Comparison of ENCODE assay signal across 8 cellular contexts in the genomic region with DNA sequence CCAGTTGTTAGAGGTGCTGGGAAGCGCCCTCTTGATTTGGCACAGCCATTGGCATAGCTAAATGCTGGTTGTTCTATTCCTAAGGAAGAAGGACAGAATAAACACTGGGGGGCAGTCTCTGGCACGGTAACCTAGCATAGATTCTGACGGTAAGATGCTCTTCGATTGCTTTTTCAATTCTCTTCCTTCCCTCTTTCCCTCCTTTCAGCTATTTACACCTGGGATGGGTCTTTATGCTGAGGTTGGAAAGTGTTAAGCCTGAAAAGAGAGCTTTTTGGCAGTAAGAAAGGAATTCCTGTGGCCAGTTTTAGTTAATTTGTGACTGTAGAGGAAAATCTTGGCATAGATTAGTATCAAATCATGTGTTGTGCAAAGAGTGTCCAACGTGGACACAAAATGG.
DNase-seq lines count a peak whose midpoint lies in the region; ATAC-seq, FAIRE-seq and TF ChIP-seq lines count a peak whose summit lies in the region.

No MANE protein-coding gene starts in this region.

- H3K27me3 ChIP-seq in naive thymus-derived CD4-positive, alpha-beta T cell (ENCODE audit: control insufficient read depth in 2 of 2, insufficient read depth in 2 of 2, low read length in 2 of 2), result no peaks in the 10 kb centered on the region

- no peaks in the 10 kb centered on the region for H3K27me3 Mint-ChIP-seq in brain
- H3K27me3 Mint-ChIP-seq in naive thymus-derived CD4-positive, alpha-beta T cell, result peaks cover 13 to 47% (median 30%) of the 10 kb centered on the region in 5 donors

- POLR2A ChIA-PET in naive thymus-derived CD4-positive, alpha-beta T cell (lab: Charles Lee), result no interaction called here

- H3K36me3 ChIP-seq in naive thymus-derived CD4-positive, alpha-beta T cell (ENCODE audit: control insufficient read depth in 2 of 3, insufficient read depth in 3 of 3, low read length in 3 of 3), result no peaks in the 10 kb centered on the region

- TF ChIP-seq CTCF in GM12864 (IDR thresholded peaks at IDR 0.05; ENCODE audit: low read depth, low read length, missing control alignments) (peak; percentile 45), brain (conservative IDR thresholded peaks at IDR 0.05) (peak; percentile 37 to 41)

- no peak overlapping the region for H3K4me3 ChIP-seq in GM12864 (ENCODE audit: low read depth, low read length)
- H3K4me3 ChIP-seq in naive thymus-derived CD4-positive, alpha-beta T cell (ENCODE audit: low read length), result no peak overlapping the region

- intact Hi-C loops in naive thymus-derived CD4-positive, alpha-beta T cell (cut with micrococcal nuclease), result loop anchor here in 1 of 2 donors (1.0 kb wide), 1 partner anchor 202 kb away; no protein-coding TSS in a partner anchor

- peak; percentile 7 for DNase-seq in GM12864 (ENCODE audit: low read depth)
- DNase-seq in HTR-8/SVneo (ENCODE audit: insufficient read length, low spot score), result peak; percentile 75
- peak in 6 of 9 donors; percentile 3 to 30 (median 16) for DNase-seq in naive thymus-derived CD4-positive, alpha-beta T cell
- no peak for DNase-seq in NOMO-1 treated with DMSO at 0.1 percent for 48 hours (lab: John Stamatoyannopoulos, UW; ENCODE audit: unreplicated experiment)
- no peak for DNase-seq in DMS53 (lab: John Stamatoyannopoulos, UW)
- no peak for DNase-seq in GM19239 (ENCODE audit: insufficient read length, low spot score)

- H3K9me3 ChIP-seq in naive thymus-derived CD4-positive, alpha-beta T cell (ENCODE audit: control insufficient read depth in 2 of 3, low read length in 3 of 3), result no peaks in the 10 kb centered on the region

- H3K36me3 Mint-ChIP-seq in brain, result no peaks in the 10 kb centered on the region
- no peaks in the 10 kb centered on the region for H3K36me3 Mint-ChIP-seq in naive thymus-derived CD4-positive, alpha-beta T cell

- H3K4me1 Mint-ChIP-seq in brain, result peaks cover 44% of the 10 kb centered on the region
- peaks cover 0 to 3% (median 0%) of the 10 kb centered on the region in 7 donors for H3K4me1 Mint-ChIP-seq in naive thymus-derived CD4-positive, alpha-beta T cell

- H3K4me3 Mint-ChIP-seq in brain, result peak overlapping the region in 1 of 5 experiments; percentile 32
- H3K4me3 Mint-ChIP-seq in naive thymus-derived CD4-positive, alpha-beta T cell, result no peak overlapping the region

- H3K9me3 Mint-ChIP-seq in brain, result no peaks in the 10 kb centered on the region
- no peaks in the 10 kb centered on the region for H3K9me3 Mint-ChIP-seq in naive thymus-derived CD4-positive, alpha-beta T cell

- FAIRE-seq in HTR-8/SVneo (lab: Jason Lieb, UNC) (peak; percentile 100), GM19239 (lab: Jason Lieb, UNC) (no peak)

- no peak for ATAC-seq in naive thymus-derived CD4-positive, alpha-beta T cell
- no peak for ATAC-seq in esophagus mucosa

- peak overlapping the region in 1 of 5 experiments; percentile 36 for H3K27ac Mint-ChIP-seq in brain
- H3K27ac Mint-ChIP-seq in naive thymus-derived CD4-positive, alpha-beta T cell, result no peak overlapping the region

- no peak overlapping the region for H3K27ac ChIP-seq in naive thymus-derived CD4-positive, alpha-beta T cell (ENCODE audit: low read depth, low read length)

- CTCF ChIA-PET in naive thymus-derived CD4-positive, alpha-beta T cell (lab: Charles Lee), result interaction anchor here (0.7 to 1.4 kb wide), 3 partner anchors 200 to 203 kb away, joined by 4 to 7 read pairs (median 5); no protein-coding TSS in a partner anchor

- H3K4me1 ChIP-seq in naive thymus-derived CD4-positive, alpha-beta T cell (ENCODE audit: control insufficient read depth in 2 of 2, insufficient read depth in 2 of 2, low read length in 2 of 2), result no peaks in the 10 kb centered on the region

Comparison
In these comparisons a context has a peak if more than half of its experiments do, and no peak if none do; other contexts are left out.
1. DNase-seq: peak in GM12864 (single experiment), HTR-8/SVneo (single experiment) and naive thymus-derived CD4-positive, alpha-beta T cell (6 of 9); none in NOMO-1 treated with DMSO at 0.1 percent for 48 hours (single experiment), DMS53 (single experiment) and GM19239 (single experiment).